In the genomic region with DNA sequence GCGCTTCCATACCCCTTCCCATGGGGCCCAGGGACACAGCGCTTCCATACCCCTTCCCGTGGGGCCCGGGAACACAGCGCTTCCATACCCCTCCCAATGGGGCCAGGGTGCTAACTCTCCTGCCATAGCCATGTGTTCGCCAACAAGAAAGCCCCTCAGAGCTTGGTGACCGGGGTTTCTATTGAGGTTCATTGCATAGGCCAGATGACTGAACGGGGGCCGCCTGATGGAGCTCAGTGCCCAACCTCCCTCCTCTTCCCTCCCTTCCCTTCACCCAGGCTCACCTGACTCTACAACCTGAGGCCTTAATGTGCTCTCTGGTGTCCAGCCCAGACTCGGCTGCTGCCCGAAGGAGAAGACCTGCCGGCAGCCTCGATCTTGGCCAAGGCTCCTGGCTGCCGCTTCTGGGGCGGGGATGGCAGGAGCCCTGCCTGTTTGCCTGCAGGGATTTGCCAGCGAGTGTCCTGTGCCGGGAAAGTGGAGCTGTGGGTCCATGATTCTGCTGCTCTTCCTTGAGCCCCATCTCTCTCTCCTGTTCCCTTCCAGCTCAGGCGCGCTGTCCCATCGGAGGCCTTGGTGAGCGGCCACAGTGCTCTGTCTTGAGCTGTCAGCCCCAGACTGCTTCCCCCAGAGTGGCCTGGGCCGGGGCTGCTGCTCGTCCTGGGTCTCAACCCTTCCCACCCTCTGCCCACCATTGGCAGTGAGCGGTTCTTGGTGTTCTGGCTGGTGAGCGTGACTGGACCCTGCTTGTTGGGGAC, we compare ENCODE assay signal across 23 cellular contexts.
DNase-seq lines count a peak whose midpoint lies in the region; ATAC-seq, FAIRE-seq and TF ChIP-seq lines count a peak whose summit lies in the region.
"Had no signal": no experiment of that assay in that cellular context is flagged by ENCODE, and none has a peak within 500 bp of the region (broad histone marks: within the 10 kb centered on the region; RNA-seq: fewer than 3 reads in every experiment).

No MANE protein-coding gene starts in this region.

- TF ChIP-seq POLR2A in right lobe of liver (IDR thresholded peaks at IDR 0.05) (no peak), HepG2 (IDR thresholded peaks at IDR 0.05; ENCODE audit: insufficient read depth in 1 of 2, low read depth in 2 of 2, low read length in 2 of 2) (no peak), esophagus squamous epithelium (IDR thresholded peaks at IDR 0.05) (no peak)

- H3K9me3 ChIP-seq in right lobe of liver (no peaks in the 10 kb centered on the region), HepG2 (ENCODE audit: low read length) (no peaks in the 10 kb centered on the region), esophagus squamous epithelium (no peaks in the 10 kb centered on the region), osteoblast (ENCODE audit: low read depth, low read length) (no peaks in the 10 kb centered on the region)

- no peaks in the 10 kb centered on the region for H3K27me3 ChIP-seq in right lobe of liver
- H3K27me3 ChIP-seq in HepG2 (ENCODE audit: control insufficient read depth in 1 of 2, insufficient read depth in 2 of 2, low read length in 2 of 2) = no peaks in the 10 kb centered on the region
- no peaks in the 10 kb centered on the region for H3K27me3 ChIP-seq in esophagus squamous epithelium
- H3K27me3 ChIP-seq in osteoblast (ENCODE audit: insufficient read depth, low read length) = no peaks in the 10 kb centered on the region
- H3K27me3 ChIP-seq: cardiac muscle cell had no signal

- in situ Hi-C loops in HepG2 (cut with HindIII; ENCODE audit: extremely low pct_ligation_motif_present, low pct_unique_long_range_greater_than_20kb) = no loop called here

- H3K36me3 ChIP-seq in right lobe of liver (no peaks in the 10 kb centered on the region), HepG2 (replicated peaks in 1 of 2; ENCODE audit: control insufficient read depth in 1 of 2, insufficient read depth in 2 of 2, low read length in 2 of 2) (peaks cover 0 to 5% of the 10 kb centered on the region in 2 experiments; a peak in 2 of 5 replicates), esophagus squamous epithelium (no peaks in the 10 kb centered on the region), osteoblast (ENCODE audit: insufficient read depth, low read length) (no peaks in the 10 kb centered on the region)
- H3K36me3 ChIP-seq: cardiac muscle cell had no signal

- 94% methylated on average over 5 of the region's 25 CpGs for WGBS in right lobe of liver (ENCODE audit: insufficient coverage, low coverage, low lambda C conversion rate, missing lambda C conversion rate)
- WGBS in HepG2 (ENCODE audit: low lambda C conversion rate) = 87% methylated on average over 17 of the region's 25 CpGs
- 79 to 80% methylated on average over 7 to 12 of the region's 25 CpGs for WGBS in esophagus squamous epithelium, 2 donors

- H3K27ac ChIP-seq in right lobe of liver (no peak overlapping the region), HepG2 (ENCODE audit: extremely low read length, insufficient read depth, low read length) (no peak overlapping the region), esophagus squamous epithelium (peak overlapping the region; percentile 25 to 95 (median 68)), osteoblast (ENCODE audit: low read depth, low read length) (no peak overlapping the region)
- H3K27ac ChIP-seq: cardiac muscle cell, HL-60 had no signal

- DNase-seq in right lobe of liver = peak in 2 of 3 donors; percentile 9 to 33
- DNase-seq in HepG2 (ENCODE audit: low spot score) = no peak
- DNase-seq in esophagus squamous epithelium (lab: John Stamatoyannopoulos, UW) = no peak
- DNase-seq in osteoblast (ENCODE audit: insufficient read length, low spot score, missing footprints) = peak; percentile 35
- no peak for DNase-seq in hepatic stellate cell (ENCODE audit: low spot score)
- DNase-seq in GM03348 (ENCODE audit: low spot score) = no peak
- no peak for DNase-seq in HEK293T (ENCODE audit: extremely low spot score)
- DNase-seq in NK-92 (lab: John Stamatoyannopoulos, UW; ENCODE audit: unreplicated experiment) = no peak
- DNase-seq: activated CD4-positive, alpha-beta T cell treated with anti-CD3 and anti-CD28 coated beads for 1 hour; activated CD8-positive, alpha-beta T cell treated with anti-CD3 and anti-CD28 coated beads for 36 hours; activated naive CD4-positive, alpha-beta T cell treated with anti-CD3 and anti-CD28 coated beads for 36 hours; activated T-cell treated with anti-CD3 and anti-CD28 coated beads for 4 hours; amniotic stem cell; H7; Kasumi-1; natural killer cell; NCI-H187 treated with DMSO at 0.1 percent for 48 hours; NCI-H526; stimulated activated CD4-positive, alpha-beta T cell treated with anti-CD3 and anti-CD28 coated beads, Interleukin-1b, Interleukin-23, amount 100 ng/mL, for 48 hours had no signal

- no peak for TF ChIP-seq RAD21 in HepG2 (CRISPR knock-in tag; IDR thresholded peaks at IDR 0.05)

- CTCF ChIA-PET in HepG2 (lab: Yijun Ruan, JAX; ENCODE audit: low intra/inter-chr PET ratio, low total read pairs) (no interaction called here), HEK293T (lab: Yijun Ruan, JAX) (interaction anchor here (0.6 kb wide), 1 partner anchor 9 kb away, joined by 3 read pairs; no protein-coding TSS in a partner anchor)

- H3K4me2 ChIP-seq in HepG2 (ENCODE audit: low read depth, low read length) (no peak overlapping the region), osteoblast (ENCODE audit: insufficient read depth, low read length) (no peak overlapping the region)

- TF ChIP-seq EP300 in HepG2 (IDR thresholded peaks at IDR 0.05; ENCODE audit: low read depth in 2 of 2, low read length in 2 of 2) = no peak
- no peak for TF ChIP-seq EP300 in HepG2 (CRISPR knock-in tag; IDR thresholded peaks at IDR 0.05; ENCODE audit: borderline replicate concordance)

- POLR2A ChIA-PET in HepG2 (lab: Yijun Ruan, JAX) = no interaction called here
- POLR2A ChIA-PET in HEK293T (lab: Yijun Ruan, JAX) = no interaction called here

- FAIRE-seq in HepG2 (lab: Jason Lieb, UNC) = no peak
- FAIRE-seq: RCC 7860 had no signal

- H3K4me1 ChIP-seq in right lobe of liver = no peaks in the 10 kb centered on the region
- no peaks in the 10 kb centered on the region for H3K4me1 ChIP-seq in HepG2 (ENCODE audit: insufficient read depth, low read length)
- peaks cover 33 to 55% (median 35%) of the 10 kb centered on the region in 3 donors for H3K4me1 ChIP-seq in esophagus squamous epithelium
- H3K4me1 ChIP-seq in osteoblast (ENCODE audit: insufficient read depth, low read length) = peaks cover 6% of the 10 kb centered on the region

- H4K20me1 ChIP-seq in HepG2 (ENCODE audit: insufficient read depth, low read length) = no peaks in the 10 kb centered on the region
- H4K20me1 ChIP-seq in osteoblast (ENCODE audit: insufficient read depth, low read length) = peaks cover 16% of the 10 kb centered on the region

- TF ChIP-seq CTCF in right lobe of liver (IDR thresholded peaks at IDR 0.05) (no peak), HepG2 (CRISPR knock-in tag; IDR thresholded peaks at IDR 0.05) (no peak), esophagus squamous epithelium (IDR thresholded peaks at IDR 0.05) (no peak), osteoblast (IDR thresholded peaks at IDR 0.05; ENCODE audit: extremely low read depth, low read depth, low read length) (no peak)

- no peak overlapping the region for H2AFZ ChIP-seq in HepG2 (ENCODE audit: low read length)
- no peak overlapping the region for H2AFZ ChIP-seq in osteoblast (ENCODE audit: low read length)

- BruUV-seq in HepG2 (replicated peaks; lab: Mats Ljungman, UMichigan) = no TSS peak

- no peaks in the 10 kb centered on the region for H3K79me2 ChIP-seq in HepG2 (ENCODE audit: insufficient read depth, low read length)
- no peaks in the 10 kb centered on the region for H3K79me2 ChIP-seq in osteoblast (ENCODE audit: insufficient read depth, low read length)

- ATAC-seq in right lobe of liver (no peak), HepG2 (no peak)
- ATAC-seq: activated CD8-positive, alpha-beta T cell treated with anti-CD3 and anti-CD28 coated beads for 36 hours; natural killer cell had no signal

- H3K9ac ChIP-seq in HepG2 (ENCODE audit: insufficient read depth, low read depth, low read length) = no peak overlapping the region

- intact Hi-C loops in right lobe of liver (cut with DNase I) (no loop called here), HepG2 (cut with micrococcal nuclease; ENCODE audit: unreplicated experiment) (no loop called here), esophagus squamous epithelium (cut with DNase I) (no loop called here)

- H3K4me3 ChIP-seq in right lobe of liver = no peak overlapping the region
- H3K4me3 ChIP-seq in HepG2 (replicated peaks in 1 of 3; ENCODE audit: insufficient read depth in 1 of 3, low read depth in 2 of 3, low read length in 3 of 3) = no peak overlapping the region
- H3K4me3 ChIP-seq in esophagus squamous epithelium = no peak overlapping the region
- H3K4me3 ChIP-seq in osteoblast (ENCODE audit: insufficient read depth, low read length) = no peak overlapping the region
- H3K4me3 ChIP-seq: cardiac muscle cell, skin epidermis had no signal

TF ChIP-seq in HepG2, 621 proteins besides CTCF, POLR2A, EP300 and RAD21 (continues in another document):
- TF ChIP-seq ZNF136 (CRISPR knock-in tag; IDR thresholded peaks at IDR 0.05; ENCODE audit: low read depth) (no peak), EED (CRISPR knock-in tag; IDR thresholded peaks at IDR 0.05) (no peak), KDM1A (CRISPR knock-in tag; IDR thresholded peaks at IDR 0.05) (no peak)

TF ChIP-seq in HEK293T, 16 proteins besides CTCF, POLR2A, EP300 and RAD21 (continues in another document):
- TF ChIP-seq FOXA1 (IDR thresholded peaks at IDR 0.05) (no peak), CTBP1 (IDR thresholded peaks at IDR 0.05; ENCODE audit: borderline replicate concordance) (no peak), L3MBTL2 (conservative IDR thresholded peaks at IDR 0.05) (no peak), FOXK2 (IDR thresholded peaks at IDR 0.05) (no peak), ELF4 (IDR thresholded peaks at IDR 0.05) (no peak), HDGF (IDR thresholded peaks at IDR 0.05; ENCODE audit: borderline replicate concordance) (no peak), ARNT (IDR thresholded peaks at IDR 0.05) (no peak), SP1 (IDR thresholded peaks at IDR 0.05) (no peak), BHLHE40 (IDR thresholded peaks at IDR 0.05; ENCODE audit: borderline replicate concordance) (no peak), SUZ12 (IDR thresholded peaks at IDR 0.05) (no peak), FOXM1 (IDR thresholded peaks at IDR 0.05; ENCODE audit: borderline replicate concordance) (no peak), LEF1 (IDR thresholded peaks at IDR 0.05; ENCODE audit: borderline replicate concordance) (no peak), ZNF384 (IDR thresholded peaks at IDR 0.05) (no peak)
- TF ChIP-seq, protein P1, sequence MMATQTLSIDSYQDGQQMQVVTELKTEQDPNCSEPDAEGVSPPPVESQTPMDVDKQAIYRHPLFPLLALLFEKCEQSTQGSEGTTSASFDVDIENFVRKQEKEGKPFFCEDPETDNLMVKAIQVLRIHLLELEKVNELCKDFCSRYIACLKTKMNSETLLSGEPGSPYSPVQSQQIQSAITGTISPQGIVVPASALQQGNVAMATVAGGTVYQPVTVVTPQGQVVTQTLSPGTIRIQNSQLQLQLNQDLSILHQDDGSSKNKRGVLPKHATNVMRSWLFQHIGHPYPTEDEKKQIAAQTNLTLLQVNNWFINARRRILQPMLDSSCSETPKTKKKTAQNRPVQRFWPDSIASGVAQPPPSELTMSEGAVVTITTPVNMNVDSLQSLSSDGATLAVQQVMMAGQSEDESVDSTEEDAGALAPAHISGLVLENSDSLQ (IDR thresholded peaks at IDR 0.05) = no peak

Comparison
In these comparisons a context has a peak if more than half of its experiments do, and no peak if none do; other contexts are left out.
1. DNase-seq: peak in right lobe of liver (2 of 3) and osteoblast (single experiment); none in HepG2 (single experiment), esophagus squamous epithelium (single experiment), hepatic stellate cell (single experiment), GM03348 (single experiment), HEK293T (single experiment) and NK-92 (single experiment).
2. H3K27ac ChIP-seq: peak in esophagus squamous epithelium (4 of 4); none in right lobe of liver (0 of 3), HepG2 (single experiment) and osteoblast (single experiment).